28 cellular contexts compared by ENCODE assay signal in genomic region chr10:35696888-35697287, GRCh38. TPM values are rescaled to one million over a fixed set of nuclear protein-coding genes. Genes with fewer than 3 reads are reported as not detected.
"Had no signal": no experiment of that assay in that cellular context is flagged by ENCODE, and none has a peak within 500 bp of the region (broad histone marks: within the 10 kb centered on the region; RNA-seq: fewer than 3 reads in every experiment).

No MANE protein-coding gene starts in this region.

- DNase-seq: islet precursor cell; left ventricle myocardium inferior; midbrain; mucosa of descending colon; naive thymus-derived CD4-positive, alpha-beta T cell; nucleus accumbens; pancreas; posterior cingulate gyrus; retina; right cardiac atrium; stimulated activated CD4-positive, alpha-beta T cell treated with anti-CD3 and anti-CD28 coated beads, Interleukin-12 subunit alpha, Interleukin-12 subunit beta, amount 100 ng/mL, for 4 hours; stimulated activated CD4-positive, alpha-beta T cell treated with anti-CD3 and anti-CD28 coated beads, Interleukin-15, amount 100 ng/mL, for 24 hours; stimulated activated CD4-positive, alpha-beta T cell treated with anti-CD3 and anti-CD28 coated beads, Interleukin-2, amount 100 ng/mL, for 24 hours; stimulated activated CD4-positive, alpha-beta T cell treated with anti-CD3 and anti-CD28 coated beads, Interleukin-4, amount 100 ng/mL, for 1 hour; stimulated activated naive B cell treated with anti-CD40 and anti-IgM and Interleukin-4, amounts not matched to agents 10 μg/mL and 1 μg/mL and 100 μg/mL, for 72 hours; stimulated activated naive CD8-positive, alpha-beta T cell treated with anti-CD3 and anti-CD28 coated beads, Interleukin-15, Interleukin-2, amounts not matched to agents 100 U/mL and 50 U/mL, for 24 hours; stomach; testis; thyroid gland; transverse colon; upper lobe of left lung had no signal

- H3K4me1 ChIP-seq: prostate gland, stomach, testis, thyroid gland, transverse colon, upper lobe of left lung, vagina had no signal

- H3K27ac ChIP-seq: hepatocyte, left ventricle myocardium inferior, pancreas, prostate gland, skin epidermis, stomach, testis, thyroid gland, transverse colon, upper lobe of left lung, vagina had no signal

- H3K4me3 Mint-ChIP-seq: naive thymus-derived CD4-positive, alpha-beta T cell; natural killer cell treated with Interleukin-12 subunit alpha and Interleukin-12 subunit beta and Interleukin-15 and Interleukin-18, amount 100 ng/mL, for 72 hours; stimulated activated naive B cell treated with anti-CD40 and anti-IgM and Interleukin-4, amounts not matched to agents 10 μg/mL and 1 μg/mL and 100 μg/mL, for 72 hours had no signal

- H2AFZ ChIP-seq: hepatocyte had no signal

- ATAC-seq: mucosa of descending colon; naive thymus-derived CD4-positive, alpha-beta T cell; natural killer cell treated with Interleukin-12 subunit alpha and Interleukin-12 subunit beta and Interleukin-15 and Interleukin-18, amount 100 ng/mL, for 72 hours; pancreas; sciatic nerve; stimulated activated naive B cell treated with anti-CD40 and anti-IgM and Interleukin-4, amounts not matched to agents 10 μg/mL and 1 μg/mL and 100 μg/mL, for 72 hours; stimulated activated naive CD8-positive, alpha-beta T cell treated with anti-CD3 and anti-CD28 coated beads, Interleukin-15, Interleukin-2, amounts not matched to agents 100 U/mL and 50 U/mL, for 24 hours had no signal

- H3K27me3 ChIP-seq: pancreas, stomach, testis, thyroid gland, transverse colon, upper lobe of left lung, vagina had no signal

- H3K4me2 ChIP-seq: hepatocyte had no signal

- H3K27ac Mint-ChIP-seq: naive thymus-derived CD4-positive, alpha-beta T cell; natural killer cell treated with Interleukin-12 subunit alpha and Interleukin-12 subunit beta and Interleukin-15 and Interleukin-18, amount 100 ng/mL, for 72 hours; stimulated activated naive B cell treated with anti-CD40 and anti-IgM and Interleukin-4, amounts not matched to agents 10 μg/mL and 1 μg/mL and 100 μg/mL, for 72 hours had no signal

- H3K27me3 Mint-ChIP-seq: stimulated activated naive B cell treated with anti-CD40 and anti-IgM and Interleukin-4, amounts not matched to agents 10 μg/mL and 1 μg/mL and 100 μg/mL, for 72 hours had no signal

- H3K9me3 ChIP-seq: left ventricle myocardium inferior, mucosa of descending colon, pancreas, prostate gland, stomach, testis, thyroid gland, transverse colon, upper lobe of left lung, vagina had no signal

- H3K4me1 Mint-ChIP-seq: naive thymus-derived CD4-positive, alpha-beta T cell; stimulated activated naive B cell treated with anti-CD40 and anti-IgM and Interleukin-4, amounts not matched to agents 10 μg/mL and 1 μg/mL and 100 μg/mL, for 72 hours had no signal

- H3K36me3 ChIP-seq: left ventricle myocardium inferior, pancreas, prostate gland, stomach, thyroid gland, transverse colon, upper lobe of left lung, vagina had no signal

- H3K4me3 ChIP-seq: hepatocyte, left ventricle myocardium inferior, lung, mucosa of descending colon, pancreas, prostate gland, skin epidermis, stomach, testis, thyroid gland, transverse colon, upper lobe of left lung, vagina had no signal

- H3K79me2 ChIP-seq: hepatocyte had no signal

- H3K36me3 Mint-ChIP-seq: naive thymus-derived CD4-positive, alpha-beta T cell; natural killer cell treated with Interleukin-12 subunit alpha and Interleukin-12 subunit beta and Interleukin-15 and Interleukin-18, amount 100 ng/mL, for 72 hours; stimulated activated naive B cell treated with anti-CD40 and anti-IgM and Interleukin-4, amounts not matched to agents 10 μg/mL and 1 μg/mL and 100 μg/mL, for 72 hours had no signal

RNA-seq across cellular contexts. Expression of gene FZD8, which starts 54.8 kb away (rescaled TPM):
- polyA plus RNA-seq: naive thymus-derived CD4-positive, alpha-beta T cell had no signal
